ENCODE assay signal across 1 cellular context in the genomic region with DNA sequence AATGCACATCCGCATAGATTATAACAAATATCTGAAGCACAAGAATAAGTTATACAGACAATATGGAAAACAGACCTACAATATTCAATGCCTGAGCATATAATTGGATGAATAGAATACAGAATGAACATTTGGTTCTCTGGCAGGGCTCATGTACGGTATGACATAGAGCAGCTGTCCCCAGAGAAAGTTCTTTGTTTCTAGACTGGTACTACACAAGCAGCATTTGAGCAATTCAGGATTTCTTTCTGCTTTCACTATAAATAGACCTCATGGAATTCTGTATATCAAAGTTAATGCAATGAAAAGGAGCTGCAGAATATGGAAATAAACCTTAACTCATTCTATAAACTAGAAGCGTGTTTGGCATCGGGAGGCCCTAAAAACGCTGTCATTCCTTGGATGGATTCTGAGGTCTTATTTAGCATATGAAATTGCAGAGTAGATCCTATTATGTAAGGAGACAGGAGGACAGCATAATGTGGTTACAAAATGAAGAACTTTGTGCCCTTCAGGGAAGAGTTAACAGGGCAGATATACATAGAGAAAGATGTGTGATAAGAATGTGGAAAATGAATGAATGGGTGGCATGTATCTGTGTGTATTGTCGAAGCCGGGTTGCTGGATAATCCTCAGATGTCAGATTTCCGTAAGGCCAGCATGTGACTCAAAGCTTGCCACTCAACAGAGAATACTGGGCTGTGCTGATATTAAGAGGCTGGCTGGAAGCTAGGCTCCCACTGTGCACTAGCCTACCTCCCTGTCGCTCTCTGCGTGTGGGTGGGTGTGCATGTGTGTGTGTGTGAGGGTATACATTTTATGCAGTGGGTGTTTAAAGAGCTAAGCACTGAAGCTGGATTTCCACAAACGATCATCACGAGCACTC.
TF ChIP-seq lines count a peak whose summit lies in the region.

No MANE protein-coding gene starts in this region.

TF ChIP-seq in H1, 55 proteins besides CTCF, POLR2A, EP300 and RAD21:
- TF ChIP-seq GTF2F1 (IDR thresholded peaks at IDR 0.05; ENCODE audit: borderline replicate concordance, low read depth, low read length) = no peak
- no peak for TF ChIP-seq EGR1 (IDR thresholded peaks at IDR 0.05; ENCODE audit: borderline replicate concordance, low read depth, low read length)
- TF ChIP-seq SIN3A (conservative IDR thresholded peaks at IDR 0.05 in 1 of 2, IDR thresholded peaks at IDR 0.05 in 1 of 2; ENCODE audit: low read depth in 1 of 2, low read length in 2 of 2) = no peak
- TF ChIP-seq ZNF274 (IDR thresholded peaks at IDR 0.05; ENCODE audit: borderline replicate concordance, extremely low read depth, low read length) = no peak
- TF ChIP-seq, protein P1, sequence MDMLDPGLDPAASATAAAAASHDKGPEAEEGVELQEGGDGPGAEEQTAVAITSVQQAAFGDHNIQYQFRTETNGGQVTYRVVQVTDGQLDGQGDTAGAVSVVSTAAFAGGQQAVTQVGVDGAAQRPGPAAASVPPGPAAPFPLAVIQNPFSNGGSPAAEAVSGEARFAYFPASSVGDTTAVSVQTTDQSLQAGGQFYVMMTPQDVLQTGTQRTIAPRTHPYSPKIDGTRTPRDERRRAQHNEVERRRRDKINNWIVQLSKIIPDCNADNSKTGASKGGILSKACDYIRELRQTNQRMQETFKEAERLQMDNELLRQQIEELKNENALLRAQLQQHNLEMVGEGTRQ (IDR thresholded peaks at IDR 0.05; ENCODE audit: low read length) = no peak
- no peak for TF ChIP-seq SRF (IDR thresholded peaks at IDR 0.05; ENCODE audit: low read depth, low read length)
- TF ChIP-seq POLR2AphosphoS5 (IDR thresholded peaks at IDR 0.05; ENCODE audit: low read depth, low read length) = no peak
- no peak for TF ChIP-seq POU5F1 (IDR thresholded peaks at IDR 0.05; ENCODE audit: low read depth, low read length)
- no peak for TF ChIP-seq TEAD4 (IDR thresholded peaks at IDR 0.05; ENCODE audit: low read depth, low read length)
- TF ChIP-seq RFX5 (IDR thresholded peaks at IDR 0.05; ENCODE audit: borderline replicate concordance, low read depth, low read length) = no peak
- no peak for TF ChIP-seq CHD1 (IDR thresholded peaks at IDR 0.05; ENCODE audit: low read depth, low read length)
- TF ChIP-seq HDAC2 (IDR thresholded peaks at IDR 0.05; ENCODE audit: borderline replicate concordance in 1 of 2, low read depth in 2 of 2, low read length in 2 of 2) = no peak
